14 cellular contexts compared by ENCODE assay signal in the genomic region with DNA sequence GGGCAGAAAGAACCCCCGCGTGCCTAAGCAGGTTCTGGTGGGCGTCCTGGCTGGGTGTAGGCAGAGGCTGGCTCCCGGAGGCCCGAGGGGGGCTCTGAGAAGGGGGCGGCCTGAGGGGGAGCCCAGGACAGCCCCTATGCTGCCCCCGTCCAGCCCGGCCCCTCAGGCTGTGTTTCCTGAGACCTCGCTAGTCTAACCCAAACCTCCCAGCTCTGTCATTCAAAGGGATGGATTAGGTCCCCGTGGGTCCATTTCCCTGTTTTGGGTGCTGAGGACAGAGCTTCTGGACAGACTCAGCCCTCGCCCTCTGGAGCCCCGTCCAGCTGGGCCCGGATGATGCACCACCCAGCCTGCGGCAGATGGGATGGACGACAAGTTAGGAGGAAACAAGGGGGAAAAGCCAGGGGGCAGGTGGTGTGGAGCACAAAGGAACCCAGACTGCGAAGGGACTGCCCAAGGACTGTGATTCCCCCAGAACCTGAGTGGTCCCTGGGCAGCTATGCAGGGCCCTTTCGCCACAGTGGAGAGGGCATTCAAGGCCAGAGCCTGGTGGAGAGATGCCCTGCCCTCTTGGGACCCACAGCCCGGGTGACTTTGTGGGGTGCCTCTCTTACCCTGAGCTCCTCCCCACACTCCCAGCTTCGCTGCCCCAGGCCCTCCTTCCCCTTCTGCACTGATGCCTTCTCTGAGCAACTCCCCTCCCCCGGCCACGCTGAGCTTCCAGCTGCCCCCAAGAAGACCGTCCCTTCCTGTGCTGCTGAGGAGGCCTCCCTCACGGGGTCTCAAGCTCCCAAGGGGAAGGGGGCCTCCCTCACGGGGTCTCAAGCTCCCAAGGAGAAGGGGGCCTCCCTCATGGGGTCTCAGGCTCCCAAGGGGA. TPM values are rescaled to one million over a fixed set of nuclear protein-coding genes. Genes with fewer than 3 reads are reported as not detected.
DNase-seq lines count a peak whose midpoint lies in the region; ATAC-seq and TF ChIP-seq lines count a peak whose summit lies in the region.
"Had no signal": no experiment of that assay in that cellular context is flagged by ENCODE, and none has a peak within 500 bp of the region (broad histone marks: within the 10 kb centered on the region; RNA-seq: fewer than 3 reads in every experiment).

No MANE protein-coding gene starts in this region.

- peak overlapping the region; percentile 43 for H4K91ac ChIP-seq in neuronal stem cell (ENCODE audit: low read depth, low read length, poor library complexity)

- peaks cover 17% of the 10 kb centered on the region for H4K20me1 ChIP-seq in Loucy (ENCODE audit: insufficient read depth, low read length, poor library complexity, severe bottlenecking)

- peaks cover 8% of the 10 kb centered on the region; the same call in 1 of the 2 replicates for H3K79me2 ChIP-seq in Loucy (ENCODE audit: insufficient read depth, low read length)

- H3K36me3 Mint-ChIP-seq in Caco-2 (ENCODE audit: insufficient read depth, unreplicated experiment) (peaks cover 36% of the 10 kb centered on the region), endodermal cell (ENCODE audit: low read depth) (no peaks in the 10 kb centered on the region)
- peaks cover 2% of the 10 kb centered on the region for H3K36me3 Mint-ChIP-seq in activated CD8-positive, alpha-beta T cell treated with anti-CD3 and anti-CD28 coated beads for 36 hours (ENCODE audit: low read depth)

- H3K4ac ChIP-seq in neuronal stem cell (ENCODE audit: low read length): peak overlapping the region; percentile 10

- H3K27me3 Mint-ChIP-seq in Caco-2 (ENCODE audit: insufficient read depth, unreplicated experiment) (no peaks in the 10 kb centered on the region), endodermal cell (ENCODE audit: insufficient read depth) (peaks cover 75% of the 10 kb centered on the region)
- peaks cover 25% of the 10 kb centered on the region for H3K27me3 Mint-ChIP-seq in activated CD8-positive, alpha-beta T cell treated with anti-CD3 and anti-CD28 coated beads for 36 hours

- CTCF ChIA-PET in Caco-2 (lab: Charles Lee): no interaction called here
- CTCF ChIA-PET in activated CD8-positive, alpha-beta T cell treated with anti-CD3 and anti-CD28 coated beads for 36 hours (lab: Charles Lee): interaction anchor here (1.1 kb wide), 1 partner anchor 13 kb away, joined by 6 read pairs; no protein-coding TSS in a partner anchor

- TF ChIP-seq CTCF in Caco-2 (IDR thresholded peaks at IDR 0.05; ENCODE audit: insufficient read depth in 1 of 2, low read depth in 1 of 2, low read length in 1 of 2, severe bottlenecking in 1 of 2, unreplicated experiment in 1 of 2): no peak
- no peak for TF ChIP-seq CTCF in Loucy (conservative IDR thresholded peaks at IDR 0.05; ENCODE audit: low read length)
- TF ChIP-seq CTCF in endodermal cell (conservative IDR thresholded peaks at IDR 0.05): no peak
- no peak for TF ChIP-seq CTCF in activated CD8-positive, alpha-beta T cell treated with anti-CD3 and anti-CD28 coated beads for 36 hours (IDR thresholded peaks at IDR 0.05)

- H3K79me1 ChIP-seq in neuronal stem cell (ENCODE audit: low read depth, low read length): peaks cover 22% of the 10 kb centered on the region

- H3K4me1 Mint-ChIP-seq in Caco-2 (ENCODE audit: low read depth, unreplicated experiment): no peaks in the 10 kb centered on the region
- H3K4me1 Mint-ChIP-seq in endodermal cell: peaks cover 3% of the 10 kb centered on the region
- H3K4me1 Mint-ChIP-seq in activated CD8-positive, alpha-beta T cell treated with anti-CD3 and anti-CD28 coated beads for 36 hours (ENCODE audit: low read depth): peaks cover 20% of the 10 kb centered on the region

- H3K4me1 ChIP-seq in Caco-2 (peaks cover 19% of the 10 kb centered on the region), Loucy (ENCODE audit: insufficient read depth, low read length, poor library complexity, severe bottlenecking) (peaks cover 27% of the 10 kb centered on the region), endodermal cell (ENCODE audit: control insufficient read depth, insufficient read depth, low read length) (no peaks in the 10 kb centered on the region), neuronal stem cell (ENCODE audit: control insufficient read depth in 2 of 2, insufficient read depth in 1 of 2, low read depth in 1 of 2, low read length in 2 of 2) (peaks cover 17 to 19% of the 10 kb centered on the region in 2 donors)
- H3K4me1 ChIP-seq: foreskin keratinocyte, psoas muscle had no signal

- H3K27me3 ChIP-seq in Caco-2 (replicated peaks; ENCODE audit: control insufficient read depth, insufficient read depth, low read length) (no peaks in the 10 kb centered on the region), Loucy (ENCODE audit: insufficient read depth, low read length, poor library complexity, severe bottlenecking) (no peaks in the 10 kb centered on the region), endodermal cell (ENCODE audit: control insufficient read depth, insufficient read depth, low read length, poor library complexity, severe bottlenecking) (peaks cover 29% of the 10 kb centered on the region), neuronal stem cell (ENCODE audit: control insufficient read depth in 3 of 3, insufficient read depth in 3 of 3, low read depth in 1 of 3, low read length in 3 of 3) (peaks cover 0 to 9% (median 0%) of the 10 kb centered on the region in 3 experiments)

- H3F3A ChIP-seq in Loucy (ENCODE audit: low read depth): no peaks in the 10 kb centered on the region

- intact Hi-C loops in Caco-2 (cut with micrococcal nuclease; ENCODE audit: unreplicated experiment): loop anchor here (5.0 kb wide), 1 partner anchor 75 kb away; a partner anchor contains a TSS
- intact Hi-C loops in activated CD8-positive, alpha-beta T cell treated with anti-CD3 and anti-CD28 coated beads for 36 hours (cut with micrococcal nuclease): no loop called here

- peak overlapping the region; percentile 98 for H3K4me2 ChIP-seq in Loucy (ENCODE audit: low read depth, low read length, poor library complexity, severe bottlenecking)
- H3K4me2 ChIP-seq in neuronal stem cell (ENCODE audit: insufficient read depth, low read length, poor library complexity, severe bottlenecking): peak overlapping the region; percentile 93

- H2AFZ ChIP-seq in Loucy (ENCODE audit: low read length): no peak overlapping the region
- H2AFZ ChIP-seq in neuronal stem cell (ENCODE audit: low read length): no peak overlapping the region

- H3K27ac Mint-ChIP-seq in Caco-2 (ENCODE audit: unreplicated experiment): no peak overlapping the region
- no peak overlapping the region for H3K27ac Mint-ChIP-seq in endodermal cell
- no peak overlapping the region for H3K27ac Mint-ChIP-seq in activated CD8-positive, alpha-beta T cell treated with anti-CD3 and anti-CD28 coated beads for 36 hours

- DNase-seq in Caco-2: peak in 1 of 2 experiments; percentile 42
- DNase-seq in endodermal cell: peak; percentile 76
- DNase-seq in neuronal stem cell (ENCODE audit: low spot score): no peak
- DNase-seq in activated CD8-positive, alpha-beta T cell treated with anti-CD3 and anti-CD28 coated beads for 36 hours: no peak
- DNase-seq in AG08395 (ENCODE audit: low spot score): no peak
- DNase-seq: activated naive CD4-positive, alpha-beta T cell; foreskin keratinocyte; GF-D8; NCI-H2171 treated with DMSO at 0.1 percent for 48 hours had no signal

- peak overlapping the region; percentile 60 for H3K27ac ChIP-seq in endodermal cell (ENCODE audit: low read depth, low read length)
- peak overlapping the region; percentile 25 for H3K27ac ChIP-seq in neuronal stem cell (replicated peaks; ENCODE audit: low read length)
- H3K27ac ChIP-seq: foreskin keratinocyte, psoas muscle had no signal

- H3K9me3 ChIP-seq in Caco-2: peaks cover 4% of the 10 kb centered on the region; the same call in 1 of the 2 replicates
- H3K9me3 ChIP-seq in Loucy (ENCODE audit: insufficient read depth, low read depth, low read length): no peaks in the 10 kb centered on the region
- peaks cover 8% of the 10 kb centered on the region for H3K9me3 ChIP-seq in endodermal cell (ENCODE audit: control insufficient read depth, low read length)
- peaks cover 6 to 7% of the 10 kb centered on the region in 2 donors for H3K9me3 ChIP-seq in neuronal stem cell (replicated peaks in 1 of 2; ENCODE audit: control insufficient read depth in 2 of 2, insufficient read depth in 1 of 2, low read depth in 1 of 2, low read length in 2 of 2)
- H3K9me3 ChIP-seq: psoas muscle had no signal

- H3K4me3 ChIP-seq in Caco-2 (ENCODE audit: low read depth, low read length) (no peak overlapping the region), Loucy (ENCODE audit: low read length, poor library complexity, severe bottlenecking) (no peak overlapping the region), endodermal cell (ENCODE audit: low read length) (peak overlapping the region; percentile 72), neuronal stem cell (ENCODE audit: low read length in 2 of 2) (no peak overlapping the region)

- H3K23ac ChIP-seq in neuronal stem cell (ENCODE audit: low read depth, low read length, poor library complexity): peak overlapping the region; percentile 91

- no peak for ATAC-seq in GM18502 (IDR thresholded peaks at IDR 0.05; ENCODE audit: poor library complexity, unreplicated experiment)
- ATAC-seq in activated CD8-positive, alpha-beta T cell treated with anti-CD3 and anti-CD28 coated beads for 36 hours: no peak
- ATAC-seq: foreskin keratinocyte, psoas muscle had no signal

- POLR2A ChIA-PET in Caco-2 (lab: Charles Lee): interaction anchor here (0.7 to 1.0 kb wide), 2 partner anchors 17 to 119 kb away, joined by 3 read pairs; a partner anchor contains a TSS
- POLR2A ChIA-PET in activated CD8-positive, alpha-beta T cell treated with anti-CD3 and anti-CD28 coated beads for 36 hours (lab: Charles Lee): interaction anchor here (1.4 kb wide), 1 partner anchor 12 kb away, joined by 3 read pairs; no protein-coding TSS in a partner anchor

- peak overlapping the region; percentile 99 for H3K18ac ChIP-seq in neuronal stem cell (ENCODE audit: low read length)

- H3K4me3 Mint-ChIP-seq in Caco-2 (ENCODE audit: unreplicated experiment) (peak overlapping the region; percentile 48), endodermal cell (no peak overlapping the region)
- no peak overlapping the region for H3K4me3 Mint-ChIP-seq in activated CD8-positive, alpha-beta T cell treated with anti-CD3 and anti-CD28 coated beads for 36 hours

- H3K9ac ChIP-seq in Loucy (ENCODE audit: low read depth, low read length, poor library complexity, severe bottlenecking) (no peak overlapping the region), endodermal cell (ENCODE audit: extremely low read depth, low read length, poor library complexity, severe bottlenecking) (peak overlapping the region; percentile 5), neuronal stem cell (ENCODE audit: low read depth, low read length, poor library complexity) (peak overlapping the region; percentile 91)

- no peaks in the 10 kb centered on the region for H3K36me3 ChIP-seq in Caco-2 (ENCODE audit: control insufficient read depth, insufficient read depth, low read length)
- no peaks in the 10 kb centered on the region for H3K36me3 ChIP-seq in Loucy (ENCODE audit: insufficient read depth, low read length)
- no peaks in the 10 kb centered on the region for H3K36me3 ChIP-seq in endodermal cell (ENCODE audit: control insufficient read depth, insufficient read depth, low read length)
- H3K36me3 ChIP-seq in neuronal stem cell (replicated peaks in 1 of 2; ENCODE audit: control insufficient read depth in 2 of 2, insufficient read depth in 2 of 2, low read length in 2 of 2): peaks cover 0 to 5% of the 10 kb centered on the region in 2 donors

- no TSS peak for BruUV-seq in Caco-2 (replicated peaks; lab: Mats Ljungman, UMichigan)

- peak overlapping the region; percentile 88 for H2BK12ac ChIP-seq in neuronal stem cell (ENCODE audit: low read length)

- H2BK5ac ChIP-seq in neuronal stem cell (ENCODE audit: low read length): peak overlapping the region; percentile 29

- H4K8ac ChIP-seq in neuronal stem cell (ENCODE audit: low read depth, low read length): no peak overlapping the region

- H3K9me2 ChIP-seq in Loucy (replicated peaks; ENCODE audit: low read depth, low read length): no peaks in the 10 kb centered on the region

- WGBS in endodermal cell (ENCODE audit: insufficient coverage in 1 of 2, insufficient read length in 1 of 2), 2 experiments: 67 to 77% methylated on average over 15 to 24 of the region's 24 CpGs
- no CpG with 5 or more reads among the region's 24 CpGs for WGBS in neuronal stem cell (ENCODE audit: extremely low coverage in 2 of 2, insufficient read length in 2 of 2, insufficient replicate concordance in 1 of 2), 2 donors

- H3K14ac ChIP-seq in neuronal stem cell (ENCODE audit: low read length): peak overlapping the region; percentile 14

- H3K9me3 Mint-ChIP-seq in Caco-2 (ENCODE audit: unreplicated experiment): no peaks in the 10 kb centered on the region
- peaks cover 7% of the 10 kb centered on the region for H3K9me3 Mint-ChIP-seq in endodermal cell
- peaks cover 4% of the 10 kb centered on the region for H3K9me3 Mint-ChIP-seq in activated CD8-positive, alpha-beta T cell treated with anti-CD3 and anti-CD28 coated beads for 36 hours

- peak overlapping the region; percentile 33 for H2AK5ac ChIP-seq in neuronal stem cell (ENCODE audit: low read depth, low read length)

- H2BK120ac ChIP-seq in neuronal stem cell (ENCODE audit: low read depth, low read length): peak overlapping the region; percentile 41

- peak overlapping the region; percentile 45 for H2BK15ac ChIP-seq in neuronal stem cell (ENCODE audit: low read length)

RNA-seq across cellular contexts. Expression of a gene that starts 2.8 kb away (rescaled TPM):
- total RNA-seq in Caco-2 (2022) (45.5 and 53.8 TPM in 2 replicates), endodermal cell (10 to 100 TPM; 16.1 to 19.7 TPM)
- 144 TPM for polyA plus RNA-seq in endodermal cell (2013, experiment 1 of 2)
- polyA plus RNA-seq in endodermal cell (2013, experiment 2 of 2): 117 TPM
- 312 TPM for polyA plus RNA-seq in neuronal stem cell (2013, experiment 1 of 2)
- 285 TPM for polyA plus RNA-seq in neuronal stem cell (2013, experiment 2 of 2)
- total RNA-seq in activated CD8-positive, alpha-beta T cell treated with anti-CD3 and anti-CD28 coated beads for 36 hours: 1 to 10 TPM; 5.7 to 9.0 TPM
- polyA plus RNA-seq: CD8-positive, alpha-beta memory T cell had no signal

RNA-seq across cellular contexts. Expression of a gene that starts 15.2 kb away (rescaled TPM):
- total RNA-seq in Caco-2 (2022): 0.18 and 0.65 TPM in 2 replicates
- not detected for total RNA-seq in endodermal cell
- not detected for polyA plus RNA-seq in endodermal cell (2013, experiment 1 of 2)
- polyA plus RNA-seq in endodermal cell (2013, experiment 2 of 2): not detected
- polyA plus RNA-seq in neuronal stem cell (2013, experiment 1 of 2): not detected
- polyA plus RNA-seq in neuronal stem cell (2013, experiment 2 of 2): 0.01 TPM
- not detected for total RNA-seq in activated CD8-positive, alpha-beta T cell treated with anti-CD3 and anti-CD28 coated beads for 36 hours
- total RNA-seq: activated CD8-positive, alpha-beta memory T cell treated with anti-CD3 and anti-CD28 coated beads for 36 hours; CD8-positive, alpha-beta memory T cell; foreskin keratinocyte had no signal
- polyA plus RNA-seq: CD8-positive, alpha-beta memory T cell; foreskin keratinocyte had no signal

RNA-seq across cellular contexts. Expression of a gene that starts 16.2 kb away (rescaled TPM):
- total RNA-seq in Caco-2 (2022) (55.5 and 63.1 TPM in 2 replicates), endodermal cell (10 to 100 TPM; 46.6 to 48.4 TPM)
- polyA plus RNA-seq in endodermal cell (2013, experiment 1 of 2): 31.4 TPM
- polyA plus RNA-seq in endodermal cell (2013, experiment 2 of 2): 31.8 TPM
- 44.0 TPM for polyA plus RNA-seq in neuronal stem cell (2013, experiment 1 of 2)
- 44.5 TPM for polyA plus RNA-seq in neuronal stem cell (2013, experiment 2 of 2)
- total RNA-seq in activated CD8-positive, alpha-beta T cell treated with anti-CD3 and anti-CD28 coated beads for 36 hours: 100 to 1,000 TPM in 1 of 2 experiments, 10 to 100 TPM in 1; 94.5 to 102 TPM

RNA-seq across cellular contexts. Expression of a gene that starts 22.8 kb away (rescaled TPM):
- 176 and 188 TPM in 2 replicates for total RNA-seq in Caco-2 (2022)
- total RNA-seq in endodermal cell: 100 to 1,000 TPM; 269 to 288 TPM
- 192 TPM for polyA plus RNA-seq in endodermal cell (2013, experiment 1 of 2)
- polyA plus RNA-seq in endodermal cell (2013, experiment 2 of 2): 176 TPM
- polyA plus RNA-seq in neuronal stem cell (2013, experiment 1 of 2): 79.8 TPM
- 78.9 TPM for polyA plus RNA-seq in neuronal stem cell (2013, experiment 2 of 2)
- total RNA-seq in activated CD8-positive, alpha-beta T cell treated with anti-CD3 and anti-CD28 coated beads for 36 hours: 10 to 100 TPM; 64.9 to 68.0 TPM
- polyA plus RNA-seq: CD8-positive, alpha-beta memory T cell had no signal

RNA-seq across cellular contexts. Expression of a gene that starts 30.8 kb away (rescaled TPM):
- total RNA-seq in Caco-2 (2022) (3.1 and 4.0 TPM in 2 replicates), endodermal cell (1 to 10 TPM; 1.5 to 4.6 TPM)
- polyA plus RNA-seq in endodermal cell (2013, experiment 1 of 2): not detected
- 0.29 TPM for polyA plus RNA-seq in endodermal cell (2013, experiment 2 of 2)
- polyA plus RNA-seq in neuronal stem cell (2013, experiment 1 of 2): 0.07 TPM
- 0.03 TPM for polyA plus RNA-seq in neuronal stem cell (2013, experiment 2 of 2)
- 1 to 10 TPM; 1.0 to 1.3 TPM for total RNA-seq in activated CD8-positive, alpha-beta T cell treated with anti-CD3 and anti-CD28 coated beads for 36 hours
- total RNA-seq: psoas muscle had no signal
